22 cellular contexts compared by ENCODE assay signal in genomic region chr4:73679836-73680235, GRCh38. TPM values are rescaled to one million over a fixed set of nuclear protein-coding genes. Genes with fewer than 3 reads are reported as not detected.
DNase-seq lines count a peak whose midpoint lies in the region; ATAC-seq, FAIRE-seq and TF ChIP-seq lines count a peak whose summit lies in the region.
"Had no signal": no experiment of that assay in that cellular context is flagged by ENCODE, and none has a peak within 500 bp of the region (broad histone marks: within the 10 kb centered on the region; RNA-seq: fewer than 3 reads in every experiment).

No MANE protein-coding gene starts in this region.

- H3K4me2 ChIP-seq in astrocyte (ENCODE audit: low read length): peak overlapping the region; percentile 37
- H3K4me2 ChIP-seq: KMS-11 had no signal

- H3K4me3 Mint-ChIP-seq in astrocyte (ENCODE audit: unreplicated experiment): no peak overlapping the region
- H3K4me3 Mint-ChIP-seq: activated naive CD4-positive, alpha-beta T cell treated with anti-CD3 and anti-CD28 coated beads, Interleukin-2, amount 50 U/mL, for 24 hours had no signal

- H3K9me3 ChIP-seq in astrocyte (ENCODE audit: insufficient read depth, low read depth, low read length): no peaks in the 10 kb centered on the region
- H3K9me3 ChIP-seq in gastroesophageal sphincter: no peaks in the 10 kb centered on the region
- H3K9me3 ChIP-seq: neutrophil had no signal

- H4K20me1 ChIP-seq in astrocyte (ENCODE audit: insufficient read depth, low read length): no peaks in the 10 kb centered on the region

- no peak overlapping the region for H3K4me3 ChIP-seq in astrocyte (ENCODE audit: insufficient read depth, low read depth, low read length)
- no peak overlapping the region for H3K4me3 ChIP-seq in foreskin fibroblast (ENCODE audit: low read depth in 1 of 2, low read length in 2 of 2)
- H3K4me3 ChIP-seq in gastroesophageal sphincter: no peak overlapping the region
- H3K4me3 ChIP-seq: GM12878 had no signal

- TF ChIP-seq EP300 in gastroesophageal sphincter (IDR thresholded peaks at IDR 0.05): no peak

- H2AFZ ChIP-seq in astrocyte (ENCODE audit: low read depth, low read length): no peak overlapping the region

- H3K27ac Mint-ChIP-seq in astrocyte (ENCODE audit: unreplicated experiment): no peak overlapping the region
- H3K27ac Mint-ChIP-seq: activated naive CD4-positive, alpha-beta T cell treated with anti-CD3 and anti-CD28 coated beads, Interleukin-2, amount 50 U/mL, for 24 hours had no signal

- no peaks in the 10 kb centered on the region for H3K79me2 ChIP-seq in astrocyte (ENCODE audit: insufficient read depth, low read length)

- no peaks in the 10 kb centered on the region for H3K27me3 Mint-ChIP-seq in astrocyte (ENCODE audit: low read depth, unreplicated experiment)
- H3K27me3 Mint-ChIP-seq: activated naive CD4-positive, alpha-beta T cell treated with anti-CD3 and anti-CD28 coated beads, Interleukin-2, amount 50 U/mL, for 24 hours had no signal

- TF ChIP-seq CTCF in astrocyte (IDR thresholded peaks at IDR 0.05; ENCODE audit: insufficient read depth, low read depth, low read length): no peak
- TF ChIP-seq CTCF in foreskin fibroblast (IDR thresholded peaks at IDR 0.05; ENCODE audit: low read depth, low read length): no peak
- no peak for TF ChIP-seq CTCF in gastroesophageal sphincter (IDR thresholded peaks at IDR 0.05)

- no peaks in the 10 kb centered on the region for H3K9me3 Mint-ChIP-seq in astrocyte (ENCODE audit: unreplicated experiment)
- H3K9me3 Mint-ChIP-seq: activated naive CD4-positive, alpha-beta T cell treated with anti-CD3 and anti-CD28 coated beads, Interleukin-2, amount 50 U/mL, for 24 hours had no signal

- no peak overlapping the region for H3K27ac ChIP-seq in astrocyte (ENCODE audit: low read depth, low read length)
- H3K27ac ChIP-seq in gastroesophageal sphincter: no peak overlapping the region
- H3K27ac ChIP-seq: HL-60, KMS-11, neutrophil had no signal

- 52 to 58% methylated on average over 4 of the region's 4 CpGs for WGBS in gastroesophageal sphincter (ENCODE audit: low coverage in 1 of 2), 2 donors

- no peak for TF ChIP-seq POLR2A in gastroesophageal sphincter (IDR thresholded peaks at IDR 0.05)

- no peaks in the 10 kb centered on the region for H3K36me3 Mint-ChIP-seq in astrocyte (ENCODE audit: low read depth, unreplicated experiment)
- H3K36me3 Mint-ChIP-seq: activated naive CD4-positive, alpha-beta T cell treated with anti-CD3 and anti-CD28 coated beads, Interleukin-2, amount 50 U/mL, for 24 hours had no signal

- no peak for ATAC-seq in GM19023 (IDR thresholded peaks at IDR 0.05; ENCODE audit: unreplicated experiment)
- no peak for ATAC-seq in gastroesophageal sphincter
- ATAC-seq: GM12878, left lobe of liver, sciatic nerve had no signal

- H3K4me1 ChIP-seq in astrocyte (ENCODE audit: insufficient read depth, low read length) (peaks cover 15% of the 10 kb centered on the region), gastroesophageal sphincter (peaks cover 0 to 7% (median 0%) of the 10 kb centered on the region in 3 donors)

- peak; percentile 63 for DNase-seq in AG08395 (ENCODE audit: low spot score)
- peak; percentile 24 for DNase-seq in HS-5 (ENCODE audit: low read depth)
- peak; percentile 84 for DNase-seq in astrocyte (ENCODE audit: low read depth)
- peak; percentile 47 to 71 for DNase-seq in foreskin fibroblast
- DNase-seq in NCI-H2081 treated with DMSO at 0.1 percent for 48 hours (lab: John Stamatoyannopoulos, UW): no peak
- DNase-seq in NCI-H524 (lab: John Stamatoyannopoulos, UW): no peak
- DNase-seq: effector CD4-positive, alpha-beta T cell; foreskin melanocyte; GOT3; NCI-H1105; NCI-H748 treated with DMSO at 0.1 percent for 48 hours; stimulated activated CD4-positive, alpha-beta T cell treated with anti-CD3 and anti-CD28 coated beads, Interleukin-2, amount 100 ng/mL, for 24 hours had no signal

- H3K27me3 ChIP-seq in astrocyte (ENCODE audit: insufficient read depth, low read length): no peaks in the 10 kb centered on the region
- no peaks in the 10 kb centered on the region for H3K27me3 ChIP-seq in gastroesophageal sphincter
- H3K27me3 ChIP-seq: neutrophil had no signal

- peak; percentile 76 for FAIRE-seq in astrocyte (lab: Jason Lieb, UNC)
- FAIRE-seq: GM12878 had no signal

- H3K9ac ChIP-seq in astrocyte (ENCODE audit: low read length): no peak overlapping the region
- H3K9ac ChIP-seq: KMS-11 had no signal

- no peaks in the 10 kb centered on the region for H3K36me3 ChIP-seq in astrocyte (ENCODE audit: insufficient read depth, low read length)
- H3K36me3 ChIP-seq in gastroesophageal sphincter: no peaks in the 10 kb centered on the region
- H3K36me3 ChIP-seq: neutrophil had no signal

- peaks cover 10% of the 10 kb centered on the region for H3K4me1 Mint-ChIP-seq in astrocyte (ENCODE audit: low read depth, unreplicated experiment)
- H3K4me1 Mint-ChIP-seq: activated naive CD4-positive, alpha-beta T cell treated with anti-CD3 and anti-CD28 coated beads, Interleukin-2, amount 50 U/mL, for 24 hours had no signal

RNA-seq across cellular contexts. Expression of gene RASSF6, which starts 59.6 kb away (rescaled TPM):
- 0.07 and 0.14 TPM in 2 replicates for total RNA-seq in astrocyte
- 1 to 10 TPM in 1 of 4 donors, under 1 TPM in 3; 0.15 to 3.8 (median 0.50) TPM for total RNA-seq in gastroesophageal sphincter
- total RNA-seq: cardiac septum, sciatic nerve had no signal

Comparison
In these comparisons a context has a peak if more than half of its experiments do, and no peak if none do; other contexts are left out.
1. DNase-seq: peak in AG08395 (single experiment), HS-5 (single experiment), astrocyte (single experiment) and foreskin fibroblast (2 of 2); none in NCI-H2081 treated with DMSO at 0.1 percent for 48 hours (single experiment) and NCI-H524 (0 of 2).